8 cellular contexts compared by ENCODE assay signal in genomic region chr12:118357327-118358007, GRCh38. TPM values are rescaled to one million over a fixed set of nuclear protein-coding genes. Genes with fewer than 3 reads are reported as not detected.
DNase-seq lines count a peak whose midpoint lies in the region; ATAC-seq and TF ChIP-seq lines count a peak whose summit lies in the region.

No MANE protein-coding gene starts in this region.

- H3K27me3 ChIP-seq in PC-9 (ENCODE audit: insufficient read depth, low read depth) (no peaks in the 10 kb centered on the region), hepatocyte (no peaks in the 10 kb centered on the region)

- H4K20me1 ChIP-seq in PC-9 (ENCODE audit: insufficient read depth) (no peaks in the 10 kb centered on the region), hepatocyte (ENCODE audit: insufficient read depth, poor library complexity, severe bottlenecking) (no peaks in the 10 kb centered on the region)

- intact Hi-C loops in PC-9 (cut with micrococcal nuclease; ENCODE audit: unreplicated experiment): loop anchor here (5.0 kb wide), 1 partner anchor 55 kb away; no protein-coding TSS in a partner anchor

- no TSS peak for BruUV-seq in PC-9 (replicated peaks; lab: Mats Ljungman, UMichigan)

- ATAC-seq in HG02798 (IDR thresholded peaks at IDR 0.05; ENCODE audit: poor library complexity, unreplicated experiment): peak; percentile 57
- ATAC-seq in activated naive CD8-positive, alpha-beta T cell treated with anti-CD3 and anti-CD28 coated beads, Interleukin-2, amount 50 U/mL, for 24 hours: peak; percentile 78
- ATAC-seq in stimulated activated effector memory CD8-positive, alpha-beta T cell treated with anti-CD3 and anti-CD28 coated beads, Interleukin-12 subunit alpha, Interleukin-12 subunit beta, amount 100 ng/mL, for 72 hours: peak; percentile 90

- CTCF ChIA-PET in PC-9 (lab: Charles Lee): no interaction called here

- peaks cover 32% of the 10 kb centered on the region for H3F3A ChIP-seq in PC-9 (ENCODE audit: insufficient read depth, low read depth)

- WGBS in hepatocyte (ENCODE audit: low lambda C conversion rate, missing lambda C conversion rate): 43% methylated on average over 6 of the region's 6 CpGs

- H3K4me1 Mint-ChIP-seq in activated naive CD8-positive, alpha-beta T cell treated with anti-CD3 and anti-CD28 coated beads, Interleukin-2, amount 50 U/mL, for 24 hours: peaks cover 63% of the 10 kb centered on the region
- H3K4me1 Mint-ChIP-seq in stimulated activated effector memory CD8-positive, alpha-beta T cell treated with anti-CD3 and anti-CD28 coated beads, Interleukin-12 subunit alpha, Interleukin-12 subunit beta, amount 100 ng/mL, for 72 hours: peaks cover 43% of the 10 kb centered on the region

- H3K4me3 Mint-ChIP-seq in activated naive CD8-positive, alpha-beta T cell treated with anti-CD3 and anti-CD28 coated beads, Interleukin-2, amount 50 U/mL, for 24 hours: peak overlapping the region; percentile 93
- peak overlapping the region; percentile 78 for H3K4me3 Mint-ChIP-seq in stimulated activated effector memory CD8-positive, alpha-beta T cell treated with anti-CD3 and anti-CD28 coated beads, Interleukin-12 subunit alpha, Interleukin-12 subunit beta, amount 100 ng/mL, for 72 hours

- POLR2A ChIA-PET in PC-9 (lab: Charles Lee; ENCODE audit: unreplicated experiment): interaction anchor here (0.8 kb wide), 1 partner anchor 50 kb away, joined by 5 read pairs; no protein-coding TSS in a partner anchor

- TF ChIP-seq CTCF in PC-9 (conservative IDR thresholded peaks at IDR 0.05) (no peak), hepatocyte (IDR thresholded peaks at IDR 0.05; ENCODE audit: poor library complexity) (peak; percentile 3)

- H3K9me2 ChIP-seq in PC-9 (ENCODE audit: insufficient read depth) (no peaks in the 10 kb centered on the region), hepatocyte (replicated peaks; ENCODE audit: insufficient read depth) (no peaks in the 10 kb centered on the region)

- DNase-seq in NCI-H748 (lab: John Stamatoyannopoulos, UW; ENCODE audit: unreplicated experiment): peak; percentile 12
- DNase-seq in NCI-H748 treated with DMSO at 0.1 percent for 48 hours (lab: John Stamatoyannopoulos, UW): no peak
- no peak for DNase-seq in PC-9
- DNase-seq in activated naive CD8-positive, alpha-beta T cell treated with anti-CD3 and anti-CD28 coated beads, Interleukin-2, amount 50 U/mL, for 24 hours: peak; percentile 53
- DNase-seq in hepatocyte (ENCODE audit: low spot score): peak; percentile 32
- DNase-seq in stimulated activated effector memory CD8-positive, alpha-beta T cell treated with anti-CD3 and anti-CD28 coated beads, Interleukin-12 subunit alpha, Interleukin-12 subunit beta, amount 100 ng/mL, for 72 hours (ENCODE audit: low spot score in 2 of 2): peak in 1 of 2 donors; percentile 13
- no peak for DNase-seq in NCI-H1930 (lab: John Stamatoyannopoulos, UW)

- H3K36me3 Mint-ChIP-seq in activated naive CD8-positive, alpha-beta T cell treated with anti-CD3 and anti-CD28 coated beads, Interleukin-2, amount 50 U/mL, for 24 hours (ENCODE audit: low read depth): peaks cover 26% of the 10 kb centered on the region
- H3K36me3 Mint-ChIP-seq in stimulated activated effector memory CD8-positive, alpha-beta T cell treated with anti-CD3 and anti-CD28 coated beads, Interleukin-12 subunit alpha, Interleukin-12 subunit beta, amount 100 ng/mL, for 72 hours: peaks cover 7% of the 10 kb centered on the region

- H3K36me3 ChIP-seq in PC-9 (ENCODE audit: low read depth): no peaks in the 10 kb centered on the region
- no peaks in the 10 kb centered on the region for H3K36me3 ChIP-seq in hepatocyte (replicated peaks; ENCODE audit: insufficient read depth, low read depth)

- H3K4me2 ChIP-seq in PC-9 (peak overlapping the region; percentile 45; the same call in 1 of the 2 replicates), hepatocyte (peak overlapping the region; percentile 30)

- H3K4me1 ChIP-seq in PC-9 (replicated peaks; ENCODE audit: insufficient read depth) (peaks cover 51% of the 10 kb centered on the region), hepatocyte (ENCODE audit: insufficient read depth) (peaks cover 8% of the 10 kb centered on the region)

- H2AFZ ChIP-seq in PC-9 (no peak overlapping the region), hepatocyte (no peak overlapping the region)

- peak overlapping the region; percentile 96 for H3K27ac Mint-ChIP-seq in activated naive CD8-positive, alpha-beta T cell treated with anti-CD3 and anti-CD28 coated beads, Interleukin-2, amount 50 U/mL, for 24 hours
- H3K27ac Mint-ChIP-seq in stimulated activated effector memory CD8-positive, alpha-beta T cell treated with anti-CD3 and anti-CD28 coated beads, Interleukin-12 subunit alpha, Interleukin-12 subunit beta, amount 100 ng/mL, for 72 hours: peak overlapping the region; percentile 90

- H3K27ac ChIP-seq in PC-9 (peak overlapping the region; percentile 81), hepatocyte (peak overlapping the region; percentile 73)

- no peaks in the 10 kb centered on the region for H3K9me3 ChIP-seq in PC-9 (ENCODE audit: insufficient read depth, low read depth)
- no peaks in the 10 kb centered on the region for H3K9me3 ChIP-seq in hepatocyte (ENCODE audit: low read depth)

- no peaks in the 10 kb centered on the region for H3K27me3 Mint-ChIP-seq in activated naive CD8-positive, alpha-beta T cell treated with anti-CD3 and anti-CD28 coated beads, Interleukin-2, amount 50 U/mL, for 24 hours

- H3K9me3 Mint-ChIP-seq in activated naive CD8-positive, alpha-beta T cell treated with anti-CD3 and anti-CD28 coated beads, Interleukin-2, amount 50 U/mL, for 24 hours: peaks cover 3% of the 10 kb centered on the region
- H3K9me3 Mint-ChIP-seq in stimulated activated effector memory CD8-positive, alpha-beta T cell treated with anti-CD3 and anti-CD28 coated beads, Interleukin-12 subunit alpha, Interleukin-12 subunit beta, amount 100 ng/mL, for 72 hours: no peaks in the 10 kb centered on the region

- H3K4me3 ChIP-seq in PC-9 (no peak overlapping the region), hepatocyte (no peak overlapping the region)

- H3K79me2 ChIP-seq in PC-9 (ENCODE audit: low read depth) (peaks cover 78% of the 10 kb centered on the region), hepatocyte (peaks cover 20% of the 10 kb centered on the region)

RNA-seq across cellular contexts. Expression of gene TAOK3, which starts 15.2 kb away (rescaled TPM):
- total RNA-seq in PC-9 (2021) (55.8 and 60.5 TPM in 2 replicates), hepatocyte (19.1 and 20.0 TPM in 2 replicates)
- polyA plus RNA-seq in hepatocyte: 28.7 and 38.4 TPM in 2 replicates

RNA-seq across cellular contexts. Expression of gene SUDS3, which starts 18.9 kb away (rescaled TPM):
- total RNA-seq in PC-9 (2021) (50.7 and 64.8 TPM in 2 replicates), hepatocyte (40.0 and 43.4 TPM in 2 replicates)
- polyA plus RNA-seq in hepatocyte: 21.1 and 24.0 TPM in 2 replicates

Comparison
In these comparisons a context has a peak if more than half of its experiments do, and no peak if none do; other contexts are left out.
1. DNase-seq: peak in NCI-H748 (single experiment), activated naive CD8-positive, alpha-beta T cell treated with anti-CD3 and anti-CD28 coated beads, Interleukin-2, amount 50 U/mL, for 24 hours (single experiment) and hepatocyte (single experiment); none in NCI-H748 treated with DMSO at 0.1 percent for 48 hours (single experiment), PC-9 (0 of 2) and NCI-H1930 (0 of 2).
2. Peak in every context shown above with its lines, with median percentiles within 50 percentile points of each other: ATAC-seq.